ENCODE assay signal across 1 cellular context in the genomic region with DNA sequence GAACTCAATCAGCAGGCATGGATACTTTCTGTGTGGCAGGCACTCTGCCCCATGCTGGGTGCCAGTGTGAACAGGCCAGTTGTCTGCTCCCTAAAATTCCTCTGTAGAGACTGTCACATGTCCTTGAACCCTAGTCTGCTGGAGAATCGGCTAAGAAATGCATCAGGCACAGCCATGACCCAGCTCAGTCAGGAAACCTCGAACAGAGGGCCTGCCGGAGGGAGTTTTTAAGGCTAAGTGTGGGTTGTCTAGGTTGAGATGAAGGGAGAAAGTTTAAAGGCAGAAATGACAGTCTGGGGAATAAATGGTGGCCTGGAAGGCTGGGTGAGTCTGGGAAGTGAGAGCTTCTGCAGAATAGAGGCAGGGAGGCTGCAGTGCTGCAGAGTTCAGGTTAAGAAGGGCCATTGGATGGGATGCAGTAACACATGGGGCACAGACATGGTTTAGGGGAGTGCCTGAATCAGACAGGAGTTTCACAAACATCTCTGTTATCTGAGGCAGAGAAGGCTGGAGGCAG.
TF ChIP-seq lines count a peak whose summit lies in the region.

No MANE protein-coding gene starts in this region.

TF ChIP-seq in GM12878, 131 proteins besides CTCF, POLR2A, EP300 and RAD21:
- TF ChIP-seq, protein P1, sequence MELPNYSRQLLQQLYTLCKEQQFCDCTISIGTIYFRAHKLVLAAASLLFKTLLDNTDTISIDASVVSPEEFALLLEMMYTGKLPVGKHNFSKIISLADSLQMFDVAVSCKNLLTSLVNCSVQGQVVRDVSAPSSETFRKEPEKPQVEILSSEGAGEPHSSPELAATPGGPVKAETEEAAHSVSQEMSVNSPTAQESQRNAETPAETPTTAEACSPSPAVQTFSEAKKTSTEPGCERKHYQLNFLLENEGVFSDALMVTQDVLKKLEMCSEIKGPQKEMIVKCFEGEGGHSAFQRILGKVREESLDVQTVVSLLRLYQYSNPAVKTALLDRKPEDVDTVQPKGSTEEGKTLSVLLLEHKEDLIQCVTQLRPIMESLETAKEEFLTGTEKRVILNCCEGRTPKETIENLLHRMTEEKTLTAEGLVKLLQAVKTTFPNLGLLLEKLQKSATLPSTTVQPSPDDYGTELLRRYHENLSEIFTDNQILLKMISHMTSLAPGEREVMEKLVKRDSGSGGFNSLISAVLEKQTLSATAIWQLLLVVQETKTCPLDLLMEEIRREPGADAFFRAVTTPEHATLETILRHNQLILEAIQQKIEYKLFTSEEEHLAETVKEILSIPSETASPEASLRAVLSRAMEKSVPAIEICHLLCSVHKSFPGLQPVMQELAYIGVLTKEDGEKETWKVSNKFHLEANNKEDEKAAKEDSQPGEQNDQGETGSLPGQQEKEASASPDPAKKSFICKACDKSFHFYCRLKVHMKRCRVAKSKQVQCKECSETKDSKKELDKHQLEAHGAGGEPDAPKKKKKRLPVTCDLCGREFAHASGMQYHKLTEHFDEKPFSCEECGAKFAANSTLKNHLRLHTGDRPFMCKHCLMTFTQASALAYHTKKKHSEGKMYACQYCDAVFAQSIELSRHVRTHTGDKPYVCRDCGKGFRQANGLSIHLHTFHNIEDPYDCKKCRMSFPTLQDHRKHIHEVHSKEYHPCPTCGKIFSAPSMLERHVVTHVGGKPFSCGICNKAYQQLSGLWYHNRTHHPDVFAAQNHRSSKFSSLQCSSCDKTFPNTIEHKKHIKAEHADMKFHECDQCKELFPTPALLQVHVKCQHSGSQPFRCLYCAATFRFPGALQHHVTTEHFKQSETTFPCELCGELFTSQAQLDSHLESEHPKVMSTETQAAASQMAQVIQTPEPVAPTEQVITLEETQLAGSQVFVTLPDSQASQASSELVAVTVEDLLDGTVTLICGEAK (IDR thresholded peaks at IDR 0.05; ENCODE audit: borderline replicate concordance) = no peak
- TF ChIP-seq SMAD1 (IDR thresholded peaks at IDR 0.05; ENCODE audit: low read depth, partially characterized antibody) (no peak), ZBED1 (IDR thresholded peaks at IDR 0.05; ENCODE audit: borderline replicate concordance) (no peak), PAX8 (IDR thresholded peaks at IDR 0.05) (no peak), HDAC6 (IDR thresholded peaks at IDR 0.05; ENCODE audit: unreplicated experiment) (no peak), CEBPB (IDR thresholded peaks at IDR 0.05; ENCODE audit: borderline replicate concordance in 1 of 2, low read depth in 2 of 2, low read length in 2 of 2) (no peak), TCF7 (IDR thresholded peaks at IDR 0.05; ENCODE audit: borderline replicate concordance) (no peak), MEF2B (IDR thresholded peaks at IDR 0.05; ENCODE audit: partially characterized antibody, poor library complexity, severe bottlenecking) (no peak), YBX1 (IDR thresholded peaks at IDR 0.05) (no peak), RCOR1 (conservative IDR thresholded peaks at IDR 0.05; ENCODE audit: low read depth, low read length) (no peak), TCF12 (IDR thresholded peaks at IDR 0.05; ENCODE audit: low read depth, low read length) (no peak), SPI1 (IDR thresholded peaks at IDR 0.05; ENCODE audit: borderline replicate concordance, insufficient read depth, low read depth, low read length) (no peak), E2F4 (IDR thresholded peaks at IDR 0.05; ENCODE audit: low read depth, low read length) (no peak), PAX5 (IDR thresholded peaks at IDR 0.05; ENCODE audit: borderline replicate concordance, low read depth, low read length) (no peak)
- TF ChIP-seq, protein P2, sequence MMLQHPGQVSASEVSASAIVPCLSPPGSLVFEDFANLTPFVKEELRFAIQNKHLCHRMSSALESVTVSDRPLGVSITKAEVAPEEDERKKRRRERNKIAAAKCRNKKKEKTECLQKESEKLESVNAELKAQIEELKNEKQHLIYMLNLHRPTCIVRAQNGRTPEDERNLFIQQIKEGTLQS (IDR thresholded peaks at IDR 0.05; ENCODE audit: borderline replicate concordance, extremely low read depth, low read depth, low read length) = no peak
- TF ChIP-seq, protein P3, sequence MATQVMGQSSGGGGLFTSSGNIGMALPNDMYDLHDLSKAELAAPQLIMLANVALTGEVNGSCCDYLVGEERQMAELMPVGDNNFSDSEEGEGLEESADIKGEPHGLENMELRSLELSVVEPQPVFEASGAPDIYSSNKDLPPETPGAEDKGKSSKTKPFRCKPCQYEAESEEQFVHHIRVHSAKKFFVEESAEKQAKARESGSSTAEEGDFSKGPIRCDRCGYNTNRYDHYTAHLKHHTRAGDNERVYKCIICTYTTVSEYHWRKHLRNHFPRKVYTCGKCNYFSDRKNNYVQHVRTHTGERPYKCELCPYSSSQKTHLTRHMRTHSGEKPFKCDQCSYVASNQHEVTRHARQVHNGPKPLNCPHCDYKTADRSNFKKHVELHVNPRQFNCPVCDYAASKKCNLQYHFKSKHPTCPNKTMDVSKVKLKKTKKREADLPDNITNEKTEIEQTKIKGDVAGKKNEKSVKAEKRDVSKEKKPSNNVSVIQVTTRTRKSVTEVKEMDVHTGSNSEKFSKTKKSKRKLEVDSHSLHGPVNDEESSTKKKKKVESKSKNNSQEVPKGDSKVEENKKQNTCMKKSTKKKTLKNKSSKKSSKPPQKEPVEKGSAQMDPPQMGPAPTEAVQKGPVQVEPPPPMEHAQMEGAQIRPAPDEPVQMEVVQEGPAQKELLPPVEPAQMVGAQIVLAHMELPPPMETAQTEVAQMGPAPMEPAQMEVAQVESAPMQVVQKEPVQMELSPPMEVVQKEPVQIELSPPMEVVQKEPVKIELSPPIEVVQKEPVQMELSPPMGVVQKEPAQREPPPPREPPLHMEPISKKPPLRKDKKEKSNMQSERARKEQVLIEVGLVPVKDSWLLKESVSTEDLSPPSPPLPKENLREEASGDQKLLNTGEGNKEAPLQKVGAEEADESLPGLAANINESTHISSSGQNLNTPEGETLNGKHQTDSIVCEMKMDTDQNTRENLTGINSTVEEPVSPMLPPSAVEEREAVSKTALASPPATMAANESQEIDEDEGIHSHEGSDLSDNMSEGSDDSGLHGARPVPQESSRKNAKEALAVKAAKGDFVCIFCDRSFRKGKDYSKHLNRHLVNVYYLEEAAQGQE (IDR thresholded peaks at IDR 0.05; ENCODE audit: low read depth, low read length) = no peak
- TF ChIP-seq, protein P4, sequence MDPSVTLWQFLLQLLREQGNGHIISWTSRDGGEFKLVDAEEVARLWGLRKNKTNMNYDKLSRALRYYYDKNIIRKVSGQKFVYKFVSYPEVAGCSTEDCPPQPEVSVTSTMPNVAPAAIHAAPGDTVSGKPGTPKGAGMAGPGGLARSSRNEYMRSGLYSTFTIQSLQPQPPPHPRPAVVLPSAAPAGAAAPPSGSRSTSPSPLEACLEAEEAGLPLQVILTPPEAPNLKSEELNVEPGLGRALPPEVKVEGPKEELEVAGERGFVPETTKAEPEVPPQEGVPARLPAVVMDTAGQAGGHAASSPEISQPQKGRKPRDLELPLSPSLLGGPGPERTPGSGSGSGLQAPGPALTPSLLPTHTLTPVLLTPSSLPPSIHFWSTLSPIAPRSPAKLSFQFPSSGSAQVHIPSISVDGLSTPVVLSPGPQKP (IDR thresholded peaks at IDR 0.05; ENCODE audit: low read depth, low read length) = no peak
- TF ChIP-seq, protein P5, sequence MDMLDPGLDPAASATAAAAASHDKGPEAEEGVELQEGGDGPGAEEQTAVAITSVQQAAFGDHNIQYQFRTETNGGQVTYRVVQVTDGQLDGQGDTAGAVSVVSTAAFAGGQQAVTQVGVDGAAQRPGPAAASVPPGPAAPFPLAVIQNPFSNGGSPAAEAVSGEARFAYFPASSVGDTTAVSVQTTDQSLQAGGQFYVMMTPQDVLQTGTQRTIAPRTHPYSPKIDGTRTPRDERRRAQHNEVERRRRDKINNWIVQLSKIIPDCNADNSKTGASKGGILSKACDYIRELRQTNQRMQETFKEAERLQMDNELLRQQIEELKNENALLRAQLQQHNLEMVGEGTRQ (IDR thresholded peaks at IDR 0.05; ENCODE audit: borderline replicate concordance, low read depth, low read length) = no peak
